Comparison of ENCODE assay signal across 34 cellular contexts in the genomic region with DNA sequence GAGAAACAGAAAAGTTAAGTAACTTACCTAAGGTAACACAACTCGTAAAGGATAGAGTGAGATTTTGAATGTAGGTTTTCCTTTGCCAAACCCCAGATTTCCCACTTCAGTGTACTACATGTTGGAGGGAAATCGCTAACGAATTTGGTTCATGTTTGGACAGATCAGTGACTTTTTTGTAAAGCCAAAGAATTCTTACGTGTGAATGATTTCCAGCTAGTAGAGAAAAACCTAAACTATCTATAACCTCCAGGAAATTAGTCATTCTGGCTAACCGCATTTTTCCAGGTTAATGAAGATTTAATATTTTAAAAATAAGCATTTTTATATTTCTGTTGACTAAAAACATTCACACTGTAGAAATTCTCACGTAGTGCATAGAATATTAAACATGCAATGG. TPM values are rescaled to one million over a fixed set of nuclear protein-coding genes. Genes with fewer than 3 reads are reported as not detected.
"Had no signal": no experiment of that assay in that cellular context is flagged by ENCODE, and none has a peak within 500 bp of the region (broad histone marks: within the 10 kb centered on the region; RNA-seq: fewer than 3 reads in every experiment).

No MANE protein-coding gene starts in this region.

- ATAC-seq: activated CD8-positive, alpha-beta T cell treated with anti-CD3 and anti-CD28 coated beads for 36 hours; activated T-cell treated with anti-CD3 and anti-CD28 coated beads, Interleukin-2, amount 50 U/mL, for 72 hours; activated T-helper 17 cell treated with anti-CD3 and anti-CD28 coated beads, Interleukin-2, amount 50 U/mL, for 72 hours; body of pancreas; Panc1 had no signal

- H3K27me3 Mint-ChIP-seq: activated CD4-positive, alpha-beta T cell treated with anti-CD3 and anti-CD28 coated beads, Interleukin-2, amount 10 ng/mL, durations not matched to agents 24 days and 14 days; activated naive CD4-positive, alpha-beta T cell treated with anti-CD3 and anti-CD28 coated beads, Interleukin-2, amount 50 U/mL, for 24 hours; activated naive CD8-positive, alpha-beta T cell treated with anti-CD3 and anti-CD28 coated beads, Interleukin-2, amount 10 ng/mL, durations not matched to agents 7 days and 5 days; activated T-helper 17 cell treated with anti-CD3 and anti-CD28 coated beads, Interleukin-2, amount 50 U/mL, for 72 hours had no signal

- H3K27me3 ChIP-seq: ascending aorta, body of pancreas, MG63 had no signal

- H3K4me3 Mint-ChIP-seq: activated CD4-positive, alpha-beta T cell treated with anti-CD3 and anti-CD28 coated beads, Interleukin-2, amount 10 ng/mL, durations not matched to agents 24 days and 14 days; activated CD8-positive, alpha-beta T cell treated with anti-CD3 and anti-CD28 coated beads for 36 hours; activated naive CD4-positive, alpha-beta T cell treated with anti-CD3 and anti-CD28 coated beads, Interleukin-2, amount 50 U/mL, for 24 hours; activated naive CD8-positive, alpha-beta T cell treated with anti-CD3 and anti-CD28 coated beads, Interleukin-2, amount 10 ng/mL, durations not matched to agents 7 days and 5 days; activated T-cell treated with anti-CD3 and anti-CD28 coated beads, Interleukin-2, amount 50 U/mL, for 72 hours; activated T-helper 17 cell treated with anti-CD3 and anti-CD28 coated beads, Interleukin-2, amount 50 U/mL, for 72 hours had no signal

- H3K36me3 ChIP-seq: ascending aorta, MG63 had no signal

- H3K4me1 ChIP-seq: ascending aorta had no signal

- H3K9me3 Mint-ChIP-seq: activated CD4-positive, alpha-beta T cell treated with anti-CD3 and anti-CD28 coated beads, Interleukin-2, amount 10 ng/mL, durations not matched to agents 24 days and 14 days had no signal

- H3K9me3 ChIP-seq: ascending aorta, body of pancreas, MG63 had no signal

- H3K4me3 ChIP-seq: ascending aorta, body of pancreas, MG63 had no signal

- H3K27ac ChIP-seq: ascending aorta, body of pancreas, VCaP had no signal

- H3K36me3 Mint-ChIP-seq: activated naive CD4-positive, alpha-beta T cell treated with anti-CD3 and anti-CD28 coated beads, Interleukin-2, amount 50 U/mL, for 24 hours; activated naive CD8-positive, alpha-beta T cell treated with anti-CD3 and anti-CD28 coated beads, Interleukin-2, amount 10 ng/mL, durations not matched to agents 7 days and 5 days had no signal

- H3K27ac Mint-ChIP-seq: activated CD4-positive, alpha-beta T cell treated with anti-CD3 and anti-CD28 coated beads, Interleukin-2, amount 10 ng/mL, durations not matched to agents 24 days and 14 days; activated CD8-positive, alpha-beta T cell treated with anti-CD3 and anti-CD28 coated beads for 36 hours; activated naive CD4-positive, alpha-beta T cell treated with anti-CD3 and anti-CD28 coated beads, Interleukin-2, amount 50 U/mL, for 24 hours; activated naive CD8-positive, alpha-beta T cell treated with anti-CD3 and anti-CD28 coated beads, Interleukin-2, amount 10 ng/mL, durations not matched to agents 7 days and 5 days; activated T-cell treated with anti-CD3 and anti-CD28 coated beads, Interleukin-2, amount 50 U/mL, for 72 hours; activated T-helper 17 cell treated with anti-CD3 and anti-CD28 coated beads, Interleukin-2, amount 50 U/mL, for 72 hours had no signal

- H3K4me1 Mint-ChIP-seq: activated CD4-positive, alpha-beta T cell treated with anti-CD3 and anti-CD28 coated beads, Interleukin-2, amount 10 ng/mL, durations not matched to agents 24 days and 14 days; activated naive CD4-positive, alpha-beta T cell treated with anti-CD3 and anti-CD28 coated beads, Interleukin-2, amount 50 U/mL, for 24 hours; activated naive CD8-positive, alpha-beta T cell treated with anti-CD3 and anti-CD28 coated beads, Interleukin-2, amount 10 ng/mL, durations not matched to agents 7 days and 5 days; activated T-helper 17 cell treated with anti-CD3 and anti-CD28 coated beads, Interleukin-2, amount 50 U/mL, for 72 hours had no signal

- DNase-seq: activated CD4-positive, alpha-beta T cell treated with anti-CD3 and anti-CD28 coated beads for 1 hour; activated CD4-positive, alpha-beta T cell treated with anti-CD3 and anti-CD28 coated beads, Interleukin-2, amount 10 ng/mL, durations not matched to agents 24 days and 14 days; activated CD4-positive, alpha-beta T cell treated with anti-CD3 and anti-CD28 coated beads, Interleukin-2, amount 50 U/mL, for 4 hours; activated CD4-positive, CD25-positive, alpha-beta regulatory T cell; activated CD8-positive, alpha-beta T cell treated with anti-CD3 and anti-CD28 coated beads for 36 hours; activated gamma-delta T cell; activated naive CD4-positive, alpha-beta T cell treated with Interleukin-2 at 50 U/mL for 16 hours; activated naive CD8-positive, alpha-beta T cell treated with anti-CD3 and anti-CD28 coated beads, Interleukin-2, amount 10 ng/mL, durations not matched to agents 7 days and 5 days; activated T-cell treated with anti-CD3 and anti-CD28 coated beads, Interleukin-2, amount 50 U/mL, for 1 hour; activated T-cell treated with anti-CD3 and anti-CD28 coated beads, Interleukin-2, amount 50 U/mL, for 72 hours; amygdala; body of pancreas; central memory CD4-positive, alpha-beta T cell; Karpas-422; KBM-7; MG63; NCI-H1092; NCI-H1436 treated with DMSO at 0.1 percent for 48 hours; NCI-H1694 treated with DMSO at 0.1 percent for 48 hours; NCI-H2029; NCI-H345; NCI-H524 treated with DMSO at 0.1 percent for 48 hours; Right ventricle myocardium superior; RPMI8226; SW 1271; T-helper 1 cell; T-helper 2 cell; T-helper 9 cell had no signal

RNA-seq across cellular contexts. Expression of a gene that starts 7.2 kb away (rescaled TPM):
- total RNA-seq: activated CD4-positive, alpha-beta T cell treated with anti-CD3 and anti-CD28 coated beads, Interleukin-2, amount 10 ng/mL, durations not matched to agents 24 days and 14 days; activated CD8-positive, alpha-beta memory T cell treated with anti-CD3 and anti-CD28 coated beads for 36 hours; activated CD8-positive, alpha-beta T cell treated with anti-CD3 and anti-CD28 coated beads for 36 hours; activated naive CD8-positive, alpha-beta T cell treated with anti-CD3 and anti-CD28 coated beads, Interleukin-2, amount 10 ng/mL, durations not matched to agents 7 days and 5 days; activated T-helper 17 cell treated with anti-CD3 and anti-CD28 coated beads, Interleukin-2, amount 50 U/mL, for 72 hours had no signal
